8 cellular contexts compared by ENCODE assay signal in the genomic region with DNA sequence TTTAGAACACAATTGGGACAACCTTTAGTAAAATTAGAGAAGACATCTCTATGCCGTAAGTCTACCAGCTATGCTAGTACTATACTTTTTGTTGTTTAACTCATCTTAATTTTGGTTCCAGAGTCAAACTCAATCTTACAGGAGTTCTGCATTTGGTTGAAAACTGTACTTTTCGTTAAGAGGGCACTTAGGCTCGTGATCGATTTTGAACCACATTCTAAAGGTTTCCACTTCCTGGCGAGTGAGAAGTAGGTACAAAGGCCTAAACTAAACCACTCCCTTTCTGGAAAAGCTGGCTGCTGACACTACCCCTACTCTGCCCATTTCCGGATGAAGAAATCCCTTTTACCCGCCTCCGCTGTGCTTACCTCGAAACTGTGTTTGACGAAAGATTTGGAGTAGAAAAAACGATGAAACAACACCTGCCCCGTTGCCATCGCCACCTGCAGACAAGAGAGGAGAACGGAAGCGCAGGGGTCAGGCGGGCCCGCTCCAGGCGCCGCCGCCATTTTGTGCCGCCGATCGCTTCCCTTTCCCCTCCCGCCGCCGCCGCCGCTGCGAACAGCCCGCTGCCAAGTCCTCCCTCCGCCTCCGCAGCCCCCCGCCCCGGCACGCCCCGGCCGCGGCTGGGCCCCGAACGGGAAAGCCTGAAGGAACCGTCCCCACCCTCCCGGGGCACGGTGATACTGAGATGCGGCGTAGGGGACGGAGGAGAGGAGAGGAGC.
DNase-seq lines count a peak whose midpoint lies in the region; ATAC-seq and TF ChIP-seq lines count a peak whose summit lies in the region.

No MANE protein-coding gene starts in this region.

- ATAC-seq in GM19025 (IDR thresholded peaks at IDR 0.05; ENCODE audit: low read depth, unreplicated experiment) (peak; percentile 29), HG03354 (IDR thresholded peaks at IDR 0.05; ENCODE audit: poor library complexity, severe bottlenecking, unreplicated experiment) (peak; percentile 57)

- no peaks in the 10 kb centered on the region for H3K27me3 ChIP-seq in muscle layer of duodenum (ENCODE audit: low read depth, low read length)

- peak overlapping the region; percentile 80 to 81 for H3K4me3 ChIP-seq in muscle layer of duodenum (ENCODE audit: low read depth in 1 of 2, low read length in 2 of 2)

- peak overlapping the region; percentile 100 for H3K27ac ChIP-seq in epithelial cell of prostate
- H3K27ac ChIP-seq in muscle layer of duodenum (ENCODE audit: low read length), result peak overlapping the region; percentile 100

- TF ChIP-seq CTCF in AG09319 (IDR thresholded peaks at IDR 0.05; ENCODE audit: low read depth, low read length), result peak; percentile 11; the same call in 1 of the 2 replicates

- H3K9me3 ChIP-seq in muscle layer of duodenum (ENCODE audit: control insufficient read depth in 1 of 2, low read length in 2 of 2), result no peaks in the 10 kb centered on the region

- peaks cover 27 to 45% of the 10 kb centered on the region in 2 donors for H3K4me1 ChIP-seq in muscle layer of duodenum (ENCODE audit: control insufficient read depth in 1 of 2, insufficient read depth in 2 of 2, low read length in 2 of 2)

- peaks cover 43 to 49% of the 10 kb centered on the region in 2 donors for H3K36me3 ChIP-seq in muscle layer of duodenum (ENCODE audit: control insufficient read depth in 1 of 2, insufficient read depth in 2 of 2, low read length in 2 of 2)

- DNase-seq in AG09319 (ENCODE audit: extremely low read depth, low read depth) (no peak), NOMO-1 treated with DMSO at 0.1 percent for 48 hours (lab: John Stamatoyannopoulos, UW; ENCODE audit: unreplicated experiment) (peak; percentile 76), epithelial cell of prostate (ENCODE audit: low read depth, low spot score) (peak; percentile 69)
- DNase-seq in activated CD8-positive, alpha-beta memory T cell treated with anti-CD3 and anti-CD28 coated beads, Interleukin-2, amount 50 U/mL, for 4 hours, result peak; percentile 74
- DNase-seq in stimulated activated CD8-positive, alpha-beta memory T cell treated with anti-CD3 and anti-CD28 coated beads, Interleukin-7, amount 100 ng/mL, for 4 hours (ENCODE audit: low read depth in 2 of 2), result peak; percentile 68 to 73
